ENCODE assay signal across 19 cellular contexts in the genomic region with DNA sequence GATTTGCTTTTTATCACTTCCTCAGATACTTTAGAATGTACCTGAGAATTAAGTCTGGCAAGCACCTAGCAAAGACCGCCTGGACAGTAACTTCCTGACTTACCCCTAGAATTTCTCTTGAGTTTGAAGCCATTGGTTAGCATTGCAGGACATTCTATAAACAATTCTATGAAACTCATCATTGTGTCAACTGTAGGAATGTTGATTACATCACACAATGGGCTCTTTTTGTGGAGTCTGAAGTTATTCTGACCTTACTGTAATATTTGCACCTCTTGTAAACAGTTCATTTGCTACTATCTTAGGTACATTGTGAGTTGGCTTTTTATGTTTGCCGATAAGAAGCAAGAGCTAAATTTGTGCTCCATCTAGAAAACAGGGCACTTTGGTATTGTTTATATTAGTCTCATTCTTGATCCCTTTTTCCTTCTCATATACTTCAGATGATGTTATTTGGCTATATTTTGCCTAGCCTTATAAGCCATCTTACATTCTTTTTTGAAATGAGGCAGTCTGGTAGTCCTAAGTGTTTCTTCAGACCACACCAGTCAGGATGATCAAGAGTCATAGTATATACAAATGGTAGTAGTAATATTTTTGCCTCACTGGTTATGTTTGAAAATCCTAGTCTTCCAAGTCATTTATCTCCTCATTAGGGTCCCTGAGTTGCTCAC. TPM values are rescaled to one million over a fixed set of nuclear protein-coding genes. Genes with fewer than 3 reads are reported as not detected.
DNase-seq lines count a peak whose midpoint lies in the region; ATAC-seq and TF ChIP-seq lines count a peak whose summit lies in the region.
"Had no signal": no experiment of that assay in that cellular context is flagged by ENCODE, and none has a peak within 500 bp of the region (broad histone marks: within the 10 kb centered on the region; RNA-seq: fewer than 3 reads in every experiment).

No MANE protein-coding gene starts in this region.

- no peaks in the 10 kb centered on the region for H4K20me1 ChIP-seq in fibroblast of lung (ENCODE audit: control insufficient read depth, extremely low read depth, insufficient read depth, low read length)

- H2AFZ ChIP-seq in fibroblast of lung (ENCODE audit: low read length) = no peak overlapping the region

- H3K27ac ChIP-seq in RWPE2 (ENCODE audit: poor library complexity, severe bottlenecking) (no peak overlapping the region), fibroblast of lung (ENCODE audit: insufficient read depth, low read length) (no peak overlapping the region), testis (peak overlapping the region; percentile 44 to 48)
- H3K27ac ChIP-seq: coronary artery had no signal

- H3K4me3 ChIP-seq in RWPE2 (ENCODE audit: severe bottlenecking) (no peak overlapping the region), fibroblast of lung (replicated peaks in 1 of 4; ENCODE audit: control extremely low read depth in 1 of 4, insufficient read depth in 1 of 4, low read depth in 3 of 4, low read length in 4 of 4) (no peak overlapping the region), testis (no peak overlapping the region)
- H3K4me3 ChIP-seq: coronary artery had no signal

- peak; percentile 8 for DNase-seq in GM03348 (ENCODE audit: low spot score)
- DNase-seq in RWPE2 (ENCODE audit: low spot score) = no peak
- peak; percentile 20 to 74 for DNase-seq in fibroblast of lung (ENCODE audit: low read depth in 2 of 2)
- no peak for DNase-seq in testis
- no peak for DNase-seq in NCI-H1436 treated with DMSO at 0.1 percent for 48 hours (lab: John Stamatoyannopoulos, UW)
- no peak for DNase-seq in HK-2 (ENCODE audit: unreplicated experiment)
- DNase-seq in NCI-H2196 treated with DMSO at 0.1 percent for 48 hours (lab: John Stamatoyannopoulos, UW; ENCODE audit: unreplicated experiment) = no peak
- DNase-seq: activated CD4-positive, alpha-beta T cell treated with anti-CD3 and anti-CD28 coated beads for 1 hour; activated gamma-delta T cell; anterior cingulate cortex; CD4-positive, CD25-positive, alpha-beta regulatory T cell; DMS79; hypothalamus; KG1; left cardiac atrium; NCI-H1417; Right ventricle myocardium superior; stimulated activated CD4-positive, alpha-beta T cell treated with anti-CD3 and anti-CD28 coated beads, Interleukin-4, amount 100 ng/mL, for 24 hours had no signal

- H3K9me3 ChIP-seq in RWPE2 (ENCODE audit: severe bottlenecking) (no peaks in the 10 kb centered on the region), fibroblast of lung (ENCODE audit: control insufficient read depth, insufficient read depth, low read depth, low read length) (no peaks in the 10 kb centered on the region), testis (no peaks in the 10 kb centered on the region)

- TF ChIP-seq CTCF in RWPE2 (IDR thresholded peaks at IDR 0.05; ENCODE audit: poor library complexity, severe bottlenecking) (no peak), fibroblast of lung (conservative IDR thresholded peaks at IDR 0.05 in 1 of 2, IDR thresholded peaks at IDR 0.05 in 1 of 2; ENCODE audit: low read depth in 1 of 2, low read length in 2 of 2) (no peak), testis (IDR thresholded peaks at IDR 0.05) (no peak)

- ATAC-seq in RWPE2 (ENCODE audit: low read depth) = peak; percentile 53
- ATAC-seq: left cardiac atrium had no signal

- H3K27me3 ChIP-seq in RWPE2 (ENCODE audit: insufficient read depth, poor library complexity, severe bottlenecking) (no peaks in the 10 kb centered on the region), fibroblast of lung (ENCODE audit: control insufficient read depth, insufficient read depth, low read length) (no peaks in the 10 kb centered on the region), testis (no peaks in the 10 kb centered on the region)

- H3K79me2 ChIP-seq in fibroblast of lung (ENCODE audit: control insufficient read depth, insufficient read depth, low read length) = no peaks in the 10 kb centered on the region

- H3K4me1 ChIP-seq in RWPE2 (ENCODE audit: insufficient read depth, poor library complexity, severe bottlenecking) (no peaks in the 10 kb centered on the region), fibroblast of lung (ENCODE audit: control insufficient read depth, extremely low read depth, insufficient read depth, low read length) (peaks cover 2% of the 10 kb centered on the region), testis (peaks cover 9% of the 10 kb centered on the region)

- H3K9ac ChIP-seq in fibroblast of lung (ENCODE audit: insufficient read depth, low read length) = no peak overlapping the region

- H3K36me3 ChIP-seq in RWPE2 (ENCODE audit: low read depth) = no peaks in the 10 kb centered on the region; the same call in 1 of the 2 replicates
- H3K36me3 ChIP-seq in fibroblast of lung (ENCODE audit: control insufficient read depth, insufficient read depth, low read length) = no peaks in the 10 kb centered on the region
- H3K36me3 ChIP-seq in testis (ENCODE audit: low read depth, missing control alignments) = no peaks in the 10 kb centered on the region

- 44 to 70% methylated on average over 2 of the region's 2 CpGs for WGBS in testis, 2 donors

- no peak for TF ChIP-seq POLR2A in testis (IDR thresholded peaks at IDR 0.05)

- intact Hi-C loops in testis (cut with DNase I; ENCODE audit: low total_unique reads) = no loop called here

- no peak overlapping the region for H3K4me2 ChIP-seq in fibroblast of lung (ENCODE audit: extremely low read depth, insufficient read depth, low read length)

RNA-seq across cellular contexts. Expression of gene CASD1, which starts 52.4 kb away (rescaled TPM):
- total RNA-seq in fibroblast of lung = 13.6 and 14.2 TPM in 2 replicates
- 7.0 and 10.6 TPM in 2 replicates for polyA plus RNA-seq in fibroblast of lung
- polyA plus RNA-seq in fibroblast of lung (2012) = 3.6 and 5.8 TPM in 2 replicates
- polyA minus RNA-seq in fibroblast of lung (ENCODE audit: low replicate concordance) = 0.26 and 7.8 TPM in 2 replicates
- 10 to 100 TPM; 47.1 to 47.4 TPM for total RNA-seq in testis
- polyA plus RNA-seq in testis (ENCODE audit: insufficient read depth, low read depth, low replicate concordance) = 20.5 TPM

Comparison
In these comparisons a context has a peak if more than half of its experiments do, and no peak if none do; other contexts are left out.
1. DNase-seq: peak in GM03348 (single experiment) and fibroblast of lung (2 of 2); none in RWPE2 (single experiment), testis (single experiment), NCI-H1436 treated with DMSO at 0.1 percent for 48 hours (single experiment), HK-2 (single experiment) and NCI-H2196 treated with DMSO at 0.1 percent for 48 hours (single experiment).
2. H3K27ac ChIP-seq: peak in testis (2 of 2); none in RWPE2 (single experiment) and fibroblast of lung (single experiment).